In genomic region chr17:50808413-50808812, GRCh38 we compare ENCODE assay signal across 33 cellular contexts. TPM values are rescaled to one million over a fixed set of nuclear protein-coding genes. Genes with fewer than 3 reads are reported as not detected.
"Had no signal": no experiment of that assay in that cellular context is flagged by ENCODE, and none has a peak within 500 bp of the region (broad histone marks: within the 10 kb centered on the region; RNA-seq: fewer than 3 reads in every experiment).

No MANE protein-coding gene starts in this region.

- H3K4me3 ChIP-seq: colonic mucosa, esophagus squamous epithelium, gastrocnemius medialis, heart right ventricle, left lung, lower lobe of right lung had no signal

- H3K9me3 ChIP-seq: colonic mucosa, esophagus squamous epithelium, gastrocnemius medialis, heart right ventricle, left lung, lower lobe of right lung had no signal

- H3K36me3 Mint-ChIP-seq: memory B cell had no signal

- DNase-seq: colonic mucosa; cortex of kidney; effector CD8-positive, alpha-beta T cell; effector memory CD8-positive, alpha-beta T cell; endodermal cell; erythroblast; esophagus squamous epithelium; foreskin fibroblast; foreskin melanocyte; gastrocnemius medialis; glutamatergic neuron; head of caudate nucleus; heart right ventricle; hippocampal formation; left cardiac atrium; left lung; left ventricle myocardium superior; lower lobe of right lung; mesendoderm; midbrain had no signal

- H3K27me3 Mint-ChIP-seq: effector memory CD8-positive, alpha-beta T cell had no signal

- H3K4me3 Mint-ChIP-seq: dendritic cell treated with granulocyte-macrophage colony-stimulating factor and Interleukin-4, amounts not matched to agents 40 ng/mL and 50 ng/mL, for 4 days; effector memory CD8-positive, alpha-beta T cell; endodermal cell; memory B cell had no signal

- H3K9me3 Mint-ChIP-seq: dendritic cell treated with granulocyte-macrophage colony-stimulating factor and Interleukin-4, amounts not matched to agents 40 ng/mL and 50 ng/mL, for 4 days; effector memory CD8-positive, alpha-beta T cell; endodermal cell; memory B cell had no signal

- ATAC-seq: effector memory CD8-positive, alpha-beta T cell; esophagus mucosa; gastrocnemius medialis; heart right ventricle; left cardiac atrium; left lung; left ventricle myocardium superior; lower lobe of right lung had no signal

- H3K27me3 ChIP-seq: colonic mucosa, esophagus squamous epithelium, gastrocnemius medialis, heart right ventricle, left lung had no signal

- H3K27ac Mint-ChIP-seq: effector memory CD8-positive, alpha-beta T cell; endodermal cell; memory B cell had no signal

- FAIRE-seq: endometrium, islet of Langerhans, keratinocyte had no signal

- H3K27ac ChIP-seq: colonic mucosa, epithelial cell of prostate, esophagus squamous epithelium, gastrocnemius medialis, heart right ventricle, left lung, lower lobe of right lung had no signal

- H3K4me1 ChIP-seq: colonic mucosa, gastrocnemius medialis, heart right ventricle, left lung, lower lobe of right lung had no signal

- H3K36me3 ChIP-seq: colonic mucosa, esophagus squamous epithelium, gastrocnemius medialis, heart right ventricle, left lung, lower lobe of right lung had no signal

- H3K4me1 Mint-ChIP-seq: endodermal cell, memory B cell had no signal

RNA-seq across cellular contexts. Expression of gene WFIKKN2, which starts 27.0 kb away (rescaled TPM):
- total RNA-seq: dermis microvascular lymphatic vessel endothelial cell, esophagus mucosa, glomerular endothelial cell, kidney epithelial cell, left lung, lung microvascular endothelial cell, mononuclear cell had no signal
- polyA plus RNA-seq: keratinocyte had no signal

RNA-seq across cellular contexts. Expression of gene ANKRD40CL, which starts 41.1 kb away (rescaled TPM):
- total RNA-seq: dermis microvascular lymphatic vessel endothelial cell, endodermal cell, esophagus mucosa, esophagus squamous epithelium, gastrocnemius medialis, glomerular endothelial cell, heart right ventricle, kidney epithelial cell, left cardiac atrium, left lung, left ventricle myocardium superior, lower leg skin, lower lobe of right lung, lung microvascular endothelial cell had no signal
- polyA plus RNA-seq: heart right ventricle, keratinocyte had no signal
